ENCODE assay signal across 9 cellular contexts in genomic region chr2:119365436-119365835, GRCh38. TPM values are rescaled to one million over a fixed set of nuclear protein-coding genes. Genes with fewer than 3 reads are reported as not detected.
DNase-seq lines count a peak whose midpoint lies in the region; TF ChIP-seq lines count a peak whose summit lies in the region.
"Had no signal": no experiment of that assay in that cellular context is flagged by ENCODE, and none has a peak within 500 bp of the region (broad histone marks: within the 10 kb centered on the region; RNA-seq: fewer than 3 reads in every experiment).

No MANE protein-coding gene starts in this region.

- H3K9me3 Mint-ChIP-seq in dendritic cell treated with granulocyte-macrophage colony-stimulating factor and Interleukin-4, amounts not matched to agents 40 ng/mL and 50 ng/mL, for 4 days = no peaks in the 10 kb centered on the region
- no peaks in the 10 kb centered on the region for H3K9me3 Mint-ChIP-seq in nephron

- peak overlapping the region; percentile 98 for H3K27ac Mint-ChIP-seq in dendritic cell treated with granulocyte-macrophage colony-stimulating factor and Interleukin-4, amounts not matched to agents 40 ng/mL and 50 ng/mL, for 4 days
- H3K27ac Mint-ChIP-seq in nephron = peak overlapping the region; percentile 74 to 98 (median 88)

- intact Hi-C loops in dendritic cell treated with granulocyte-macrophage colony-stimulating factor and Interleukin-4, amounts not matched to agents 40 ng/mL and 50 ng/mL, for 4 days (cut with micrococcal nuclease) = no loop called here

- H3K9ac ChIP-seq in BLaER1 treated with 17β-estradiol and CSF1 and Interleukin-3, amounts not matched to agents 10 nM and 100 nM = peak overlapping the region; percentile 89 to 97 (median 92)
- H3K9ac ChIP-seq in Karpas-422 (ENCODE audit: low read length) = peak overlapping the region; percentile 90

- no peaks in the 10 kb centered on the region for H3K27me3 Mint-ChIP-seq in dendritic cell treated with granulocyte-macrophage colony-stimulating factor and Interleukin-4, amounts not matched to agents 40 ng/mL and 50 ng/mL, for 4 days
- no peaks in the 10 kb centered on the region for H3K27me3 Mint-ChIP-seq in nephron (ENCODE audit: low read depth)

- H3K4me3 Mint-ChIP-seq in dendritic cell treated with granulocyte-macrophage colony-stimulating factor and Interleukin-4, amounts not matched to agents 40 ng/mL and 50 ng/mL, for 4 days = peak overlapping the region; percentile 99
- H3K4me3 Mint-ChIP-seq in nephron = peak overlapping the region; percentile 98 to 99 (median 98)

- H3K9me3 ChIP-seq in BLaER1 treated with 17β-estradiol and CSF1 and Interleukin-3, amounts not matched to agents 10 nM and 100 nM (replicated peaks in 1 of 11) = no peaks in the 10 kb centered on the region
- no peaks in the 10 kb centered on the region for H3K9me3 ChIP-seq in Karpas-422 (ENCODE audit: low read length)

- H2AFZ ChIP-seq in Karpas-422 (ENCODE audit: low read length) = no peak overlapping the region

- no peaks in the 10 kb centered on the region for H3K27me3 ChIP-seq in BLaER1 treated with 17β-estradiol and CSF1 and Interleukin-3, amounts not matched to agents 10 nM and 100 nM
- no peaks in the 10 kb centered on the region for H3K27me3 ChIP-seq in Karpas-422 (ENCODE audit: low read length)

- H4K20me1 ChIP-seq in BLaER1 treated with 17β-estradiol and CSF1 and Interleukin-3, amounts not matched to agents 10 nM and 100 nM = peaks cover 28 to 35% (median 33%) of the 10 kb centered on the region in 11 experiments; a peak in 21 of 22 replicates
- H4K20me1 ChIP-seq in Karpas-422 (ENCODE audit: insufficient read depth, low read depth, low read length) = peaks cover 29% of the 10 kb centered on the region

- peaks cover 26% of the 10 kb centered on the region for H3K79me2 ChIP-seq in Karpas-422 (ENCODE audit: low read length)

- peak overlapping the region; percentile 89 to 99 (median 98); a peak in 21 of 22 replicates for H3K27ac ChIP-seq in BLaER1 treated with 17β-estradiol and CSF1 and Interleukin-3, amounts not matched to agents 10 nM and 100 nM
- no peak overlapping the region for H3K27ac ChIP-seq in Karpas-422 (ENCODE audit: low read length)

- H3K4me1 ChIP-seq in BLaER1 treated with 17β-estradiol and CSF1 and Interleukin-3, amounts not matched to agents 10 nM and 100 nM = peaks cover 58 to 70% (median 65%) of the 10 kb centered on the region in 10 experiments
- H3K4me1 ChIP-seq in Karpas-422 (ENCODE audit: low read length) = peaks cover 21% of the 10 kb centered on the region

- H3K36me3 ChIP-seq in BLaER1 treated with 17β-estradiol and CSF1 and Interleukin-3, amounts not matched to agents 10 nM and 100 nM = peaks cover 24 to 29% (median 26%) of the 10 kb centered on the region in 11 experiments
- peaks cover 20% of the 10 kb centered on the region for H3K36me3 ChIP-seq in Karpas-422 (ENCODE audit: insufficient read depth, low read length)

- no peaks in the 10 kb centered on the region for H3K9me2 ChIP-seq in Karpas-422 (replicated peaks; ENCODE audit: insufficient read depth, low read length)

- peak overlapping the region; percentile 85 to 99 (median 94) for H3K4me2 ChIP-seq in BLaER1 treated with 17β-estradiol and CSF1 and Interleukin-3, amounts not matched to agents 10 nM and 100 nM
- peak overlapping the region; percentile 94 for H3K4me2 ChIP-seq in Karpas-422 (ENCODE audit: low read depth, low read length, poor library complexity, severe bottlenecking)

- H3K4me1 Mint-ChIP-seq in dendritic cell treated with granulocyte-macrophage colony-stimulating factor and Interleukin-4, amounts not matched to agents 40 ng/mL and 50 ng/mL, for 4 days (ENCODE audit: low read depth) = peaks cover 64% of the 10 kb centered on the region
- H3K4me1 Mint-ChIP-seq in nephron = peaks cover 24% of the 10 kb centered on the region

- no peak for TF ChIP-seq CTCF in nephron (IDR thresholded peaks at IDR 0.05; ENCODE audit: unreplicated experiment in 3 of 3)

- H3K36me3 Mint-ChIP-seq in dendritic cell treated with granulocyte-macrophage colony-stimulating factor and Interleukin-4, amounts not matched to agents 40 ng/mL and 50 ng/mL, for 4 days (ENCODE audit: low read depth) = peaks cover 45% of the 10 kb centered on the region
- H3K36me3 Mint-ChIP-seq in nephron (ENCODE audit: low read depth) = peaks cover 21% of the 10 kb centered on the region

- DNase-seq in Karpas-422 = no peak
- no peak for DNase-seq in hippocampal formation (lab: John Stamatoyannopoulos, UW)
- no peak for DNase-seq in NCI-H1436 treated with DMSO at 0.1 percent for 48 hours (lab: John Stamatoyannopoulos, UW)
- no peak for DNase-seq in activated CD8-positive, alpha-beta memory T cell treated with anti-CD3 and anti-CD28 coated beads, Interleukin-2, amount 50 U/mL, for 4 hours
- no peak for DNase-seq in kidney glomerular epithelial cell (lab: John Stamatoyannopoulos, UW)
- DNase-seq: stimulated activated CD4-positive, alpha-beta T cell treated with anti-CD3 and anti-CD28 coated beads, Interleukin-12 subunit alpha, Interleukin-12 subunit beta, amount 100 ng/mL, for 4 hours had no signal

- peak overlapping the region; percentile 78 to 97 (median 88) for H3K4me3 ChIP-seq in BLaER1 treated with 17β-estradiol and CSF1 and Interleukin-3, amounts not matched to agents 10 nM and 100 nM
- H3K4me3 ChIP-seq in Karpas-422 (ENCODE audit: low read length) = peak overlapping the region; percentile 90

RNA-seq across cellular contexts. Expression of gene C2orf76, which starts 1.2 kb away (rescaled TPM):
- total RNA-seq in Karpas-422 (2014; rRNA removed; shearing (Covaris generic); ENCODE audit: low replicate concordance) = 6.6 TPM in 2 replicates

RNA-seq across cellular contexts. Expression of gene DBI, which starts 1.3 kb away (rescaled TPM):
- total RNA-seq in Karpas-422 (2014; rRNA removed; shearing (Covaris generic); ENCODE audit: low replicate concordance) = 70.9 and 109 TPM in 2 replicates
